Comparison of ENCODE assay signal across 2 cellular contexts in genomic region chr5:57906637-57907036, GRCh38.
TF ChIP-seq lines count a peak whose summit lies in the region.

No MANE protein-coding gene starts in this region.

TF ChIP-seq in GM23338, 12 proteins besides CTCF, POLR2A, EP300 and RAD21:
- no peak for TF ChIP-seq ZNF331 (CRISPR knock-in tag; IDR thresholded peaks at IDR 0.05; ENCODE audit: low read depth)
- TF ChIP-seq ZNF462 (CRISPR knock-in tag; IDR thresholded peaks at IDR 0.05): no peak
- no peak for TF ChIP-seq ZNF114 (CRISPR knock-in tag; IDR thresholded peaks at IDR 0.05)
- no peak for TF ChIP-seq ETS1 (IDR thresholded peaks at IDR 0.05)

TF ChIP-seq in H1, 55 proteins besides CTCF, POLR2A, EP300 and RAD21:
- no peak for TF ChIP-seq NANOG (IDR thresholded peaks at IDR 0.05; ENCODE audit: insufficient read depth, low read depth, low read length, poor library complexity, severe bottlenecking)
